Comparison of ENCODE assay signal across 21 cellular contexts in genomic region chr5:75690669-75691068, GRCh38.
"Had no signal": no experiment of that assay in that cellular context is flagged by ENCODE, and none has a peak within 500 bp of the region (broad histone marks: within the 10 kb centered on the region; RNA-seq: fewer than 3 reads in every experiment).

No MANE protein-coding gene starts in this region.

- H3K9me3 Mint-ChIP-seq: neural crest cell had no signal

- H3K4me3 Mint-ChIP-seq: neural crest cell had no signal

- H3K4me1 Mint-ChIP-seq: neural crest cell had no signal

- DNase-seq: activated CD4-positive, alpha-beta T cell treated with anti-CD3 and anti-CD28 coated beads, Interleukin-2, amount 50 U/mL, for 48 hours; activated CD8-positive, alpha-beta memory T cell treated with anti-CD3 and anti-CD28 coated beads, Interleukin-2, amount 50 U/mL, for 4 hours; activated gamma-delta T cell; activated naive CD4-positive, alpha-beta T cell treated with anti-CD3 and anti-CD28 coated beads, Interleukin-2, amount 50 U/mL, for 16 hours; activated T-cell treated with anti-CD3 and anti-CD28 coated beads, Interleukin-2, amount 50 U/mL, for 48 hours; brain microvascular endothelial cell; caudate nucleus; dermis blood vessel endothelial cell; effector CD8-positive, alpha-beta T cell; foreskin keratinocyte; lower lobe of right lung; mesendoderm; mucosa of descending colon; occipital lobe; right lobe of liver; stimulated activated CD4-positive, alpha-beta T cell treated with anti-CD3 and anti-CD28 coated beads, Interleukin-1b, Interleukin-23, amount 100 ng/mL, for 48 hours; trophoblast cell; uterus; WERI-Rb-1 had no signal

- ATAC-seq: foreskin keratinocyte, left lobe of liver, lower lobe of right lung, mucosa of descending colon, right lobe of liver had no signal
